ENCODE assay signal across 8 cellular contexts in genomic region chr1:146472192-146472861, GRCh38.
A peak's percentile ranks its signal among the peaks of the same experiment; 100 is the strongest.
DNase-seq lines count a peak whose midpoint lies in the region; ATAC-seq, FAIRE-seq and TF ChIP-seq lines count a peak whose summit lies in the region.
"Not testable (repeated sequence)": the region's sequence is repeated elsewhere in the genome, so short reads cannot be mapped to it uniquely, and the experiment has no call there.

No MANE protein-coding gene starts in this region.

- peak overlapping the region; percentile 60 for H3K4me2 ChIP-seq in K562 (ENCODE audit: insufficient read depth, low read length)

- H3K79me2 ChIP-seq in K562 (ENCODE audit: control insufficient read depth, insufficient read depth, low read length): not testable (repeated sequence)

- H3K27ac ChIP-seq in K562 (ENCODE audit: extremely low read depth, low read depth, low read length): not testable (repeated sequence)
- H3K27ac ChIP-seq in testis: peak overlapping the region; percentile 31 to 68

- CTCF ChIA-PET in K562 (lab: Yijun Ruan, JAX; ENCODE audit: low intra/inter-chr PET ratio): not testable (repeated sequence)

- H3K9ac ChIP-seq in K562 (ENCODE audit: insufficient read depth in 1 of 2, low read depth in 2 of 2, low read length in 2 of 2): peak overlapping the region in 1 of 2 experiments; percentile 26; a peak in 1 of 4 replicates

- POLR2A ChIA-PET in K562 (lab: Yijun Ruan, JAX): not testable (repeated sequence)

- H3K9me3 ChIP-seq in K562 (replicated peaks; ENCODE audit: control insufficient read depth, insufficient read depth, low read depth, low read length); testis: not testable (repeated sequence)

- not testable (repeated sequence) for H3K9me1 ChIP-seq in K562 (ENCODE audit: control insufficient read depth, insufficient read depth, low read length)

- not testable (repeated sequence) for TF ChIP-seq POLR2A in K562 (conservative IDR thresholded peaks at IDR 0.05); testis (IDR thresholded peaks at IDR 0.05)

- BruUV-seq in K562 (replicated peaks; lab: Mats Ljungman, UMichigan): not testable (repeated sequence)

- H4K20me1 ChIP-seq in K562 (replicated peaks; ENCODE audit: control insufficient read depth, insufficient read depth, low read length): not testable (repeated sequence)

- H3K4me3 ChIP-seq in GM08714 (ENCODE audit: low read length): peak overlapping the region; percentile 41; the same call in 1 of the 2 replicates
- H3K4me3 ChIP-seq in K562: peak overlapping the region; percentile 31
- peak overlapping the region; percentile 53 to 64 for H3K4me3 ChIP-seq in testis

- TF ChIP-seq CTCF in K562 (IDR thresholded peaks at IDR 0.05 in 2 of 3, conservative IDR thresholded peaks at IDR 0.05 in 1 of 3; ENCODE audit: insufficient read depth in 2 of 3, low read depth in 1 of 3, low read length in 3 of 3): peak in 1 of 3 experiments; percentile 19; a peak in 1 of 6 replicates
- not testable (repeated sequence) for TF ChIP-seq CTCF in testis (IDR thresholded peaks at IDR 0.05)

- H3K27me3 ChIP-seq in K562 (ENCODE audit: control insufficient read depth in 2 of 2, insufficient read depth in 2 of 2, low read length in 2 of 2); testis: not testable (repeated sequence)

- H3K4me1 ChIP-seq in K562 (replicated peaks in 1 of 2; ENCODE audit: control insufficient read depth in 2 of 2, insufficient read depth in 2 of 2, low read length in 2 of 2); testis: not testable (repeated sequence)

- FAIRE-seq in K562 (lab: Jason Lieb, UNC): not testable (repeated sequence)

- intact Hi-C loops in K562 (cut with micrococcal nuclease); testis (cut with DNase I; ENCODE audit: low total_unique reads): not testable (repeated sequence)

- peak in 1 of 2 experiments; percentile 41; a peak in 3 of 4 replicates for TF ChIP-seq RAD21 in K562 (CRISPR knock-in tag; conservative IDR thresholded peaks at IDR 0.05 in 1 of 2, IDR thresholded peaks at IDR 0.05 in 1 of 2)

- H3K36me3 ChIP-seq in K562 (ENCODE audit: control insufficient read depth, insufficient read depth, low read length); testis (ENCODE audit: low read depth, missing control alignments): not testable (repeated sequence)

- not testable (repeated sequence) for TF ChIP-seq EP300 in K562 (IDR thresholded peaks at IDR 0.05; ENCODE audit: low read length)

- in situ Hi-C loops in K562 (cut with MboI): not testable (repeated sequence)

- ATAC-seq in HG03159 (IDR thresholded peaks at IDR 0.05; ENCODE audit: unreplicated experiment) (peak; percentile 50), K562 (peak; percentile 100)

- DNase-seq in NCI-H446 treated with DMSO at 0.1 percent for 48 hours (lab: John Stamatoyannopoulos, UW) (peak; percentile 57), K562 (ENCODE audit: extremely low read depth in 1 of 4, low spot score in 3 of 4) (peak in 1 of 4 experiments; percentile 71), hypothalamus (lab: John Stamatoyannopoulos, UW) (peak in 34 of 51 donors; percentile 2 to 72 (median 36)), putamen (ENCODE audit: low spot score) (peak; percentile 18), testis (peak; percentile 90)
- peak; percentile 37 for DNase-seq in activated CD4-positive, CD25-positive, alpha-beta regulatory T cell treated with anti-CD3 and anti-CD28 coated beads, Interleukin-2, amount 50 U/mL, for 16 hours (ENCODE audit: low read depth, low spot score)

- WGBS in K562 (ENCODE audit: insufficient coverage, low coverage, missing lambda C conversion rate): 3% methylated on average over 28 of the region's 42 CpGs
- WGBS in testis, 2 donors: 1% methylated on average over 18 to 39 of the region's 42 CpGs

- peak overlapping the region; percentile 72 for H2AFZ ChIP-seq in K562 (ENCODE audit: low read depth, low read length)

TF ChIP-seq in K562, 482 proteins besides CTCF, POLR2A, EP300 and RAD21:
- TF ChIP-seq E2F6 (IDR thresholded peaks at IDR 0.05; ENCODE audit: borderline replicate concordance in 1 of 2, extremely low read depth in 1 of 2, insufficient read depth in 1 of 2, insufficient read length in 1 of 2, low read depth in 1 of 2, low read length in 1 of 2, poor library complexity in 1 of 2, severe bottlenecking in 1 of 2) (peak in 1 of 2 experiments; percentile 11), YY1 (IDR thresholded peaks at IDR 0.05; ENCODE audit: borderline replicate concordance in 1 of 3, control insufficient read depth in 1 of 3, extremely low read depth in 1 of 3, insufficient read depth in 3 of 3, insufficient read length in 1 of 3, insufficient replicate concordance in 2 of 3, low read depth in 1 of 3, low read length in 2 of 3) (peak in 1 of 3 experiments; percentile 50), SIN3B (IDR thresholded peaks at IDR 0.05; ENCODE audit: low read depth) (peak; percentile 32; the same call in 1 of the 2 replicates), POLR2G (IDR thresholded peaks at IDR 0.05; ENCODE audit: low read depth, low read length) (0 out of 2 replicates have a peak, but pooled peaks have one; percentile 25), MEIS2 (IDR thresholded peaks at IDR 0.05; ENCODE audit: partially characterized antibody) (peak; percentile 50), ATF1 (tag; IDR thresholded peaks at IDR 0.05) (0 out of 2 replicates have a peak, but pooled peaks have one; percentile 27), CTBP1 (IDR thresholded peaks at IDR 0.05; ENCODE audit: borderline replicate concordance) (0 out of 2 replicates have a peak, but pooled peaks have one; percentile 14), RBFOX2 (IDR thresholded peaks at IDR 0.05; ENCODE audit: low read depth, low read length) (peak; percentile 36; the same call in 1 of the 2 replicates), PRDM10 (IDR thresholded peaks at IDR 0.05; ENCODE audit: partially characterized antibody) (peak; percentile 18), NRF1 (conservative IDR thresholded peaks at IDR 0.05 in 1 of 2, IDR thresholded peaks at IDR 0.05 in 1 of 2) (peak; percentile 95 to 96), ZBTB2 (IDR thresholded peaks at IDR 0.05) (peak; percentile 74; the same call in 1 of the 2 replicates)
- TF ChIP-seq, protein P1, sequence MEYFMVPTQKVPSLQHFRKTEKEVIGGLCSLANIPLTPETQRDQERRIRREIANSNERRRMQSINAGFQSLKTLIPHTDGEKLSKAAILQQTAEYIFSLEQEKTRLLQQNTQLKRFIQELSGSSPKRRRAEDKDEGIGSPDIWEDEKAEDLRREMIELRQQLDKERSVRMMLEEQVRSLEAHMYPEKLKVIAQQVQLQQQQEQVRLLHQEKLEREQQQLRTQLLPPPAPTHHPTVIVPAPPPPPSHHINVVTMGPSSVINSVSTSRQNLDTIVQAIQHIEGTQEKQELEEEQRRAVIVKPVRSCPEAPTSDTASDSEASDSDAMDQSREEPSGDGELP (CRISPR knock-in tag; IDR thresholded peaks at IDR 0.05; ENCODE audit: borderline replicate concordance): peak; percentile 83
- not testable (repeated sequence) for TF ChIP-seq ATF1 (CRISPR knock-in tag; IDR thresholded peaks at IDR 0.05)
